ENCODE assay signal across 8 cellular contexts in the genomic region with DNA sequence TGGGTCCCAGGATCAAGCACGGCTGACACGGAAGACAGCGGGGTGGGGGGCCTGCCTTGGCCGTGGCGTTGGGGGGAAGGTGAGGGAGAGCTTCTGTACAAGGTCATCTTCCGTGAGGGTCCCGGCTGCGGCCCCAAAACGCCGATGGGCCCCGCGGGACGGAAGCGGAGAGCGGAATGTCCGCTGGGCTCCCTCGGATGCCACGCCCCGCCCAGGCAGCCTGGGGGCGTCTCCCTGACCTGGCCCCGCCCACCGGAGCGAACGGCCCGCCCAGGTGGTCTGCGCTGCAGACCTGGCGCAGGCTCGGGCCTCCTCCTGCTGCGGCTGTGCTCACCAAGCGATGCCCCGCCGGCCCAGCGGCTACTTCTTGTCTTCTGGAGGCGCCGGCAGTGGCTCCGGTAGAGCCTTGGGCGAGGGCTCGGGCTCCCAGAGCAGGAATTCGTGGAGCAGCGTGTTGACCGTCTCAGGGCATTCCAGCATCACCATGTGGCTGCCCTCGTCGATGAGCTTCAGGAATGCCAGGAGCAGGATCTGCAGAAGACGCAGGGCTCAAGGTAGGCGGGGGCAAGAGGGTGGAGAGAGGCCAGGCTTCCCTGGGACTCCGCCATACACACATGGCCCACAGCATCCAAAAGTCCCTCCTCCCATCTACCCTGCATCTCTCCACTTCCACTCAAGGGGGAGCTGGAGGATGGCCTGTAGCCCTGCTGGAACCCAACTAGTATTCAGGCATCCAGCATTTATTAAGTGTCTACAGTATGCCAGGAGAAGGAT. TPM values are rescaled to one million over a fixed set of nuclear protein-coding genes. Genes with fewer than 3 reads are reported as not detected.
DNase-seq lines count a peak whose midpoint lies in the region; ATAC-seq, FAIRE-seq and TF ChIP-seq lines count a peak whose summit lies in the region.

No MANE protein-coding gene starts in this region.

- TF ChIP-seq POLR2A in K562 (conservative IDR thresholded peaks at IDR 0.05) = peak; percentile 84

- peak; percentile 24; the same call in 1 of the 2 replicates for TF ChIP-seq EP300 in K562 (IDR thresholded peaks at IDR 0.05; ENCODE audit: low read length)

- H3K9me3 ChIP-seq in K562 (replicated peaks; ENCODE audit: control insufficient read depth, insufficient read depth, low read depth, low read length) (no peaks in the 10 kb centered on the region), iPS-18a (ENCODE audit: control insufficient read depth, low read depth, low read length) (no peaks in the 10 kb centered on the region), smooth muscle cell (replicated peaks; ENCODE audit: low read depth) (no peaks in the 10 kb centered on the region)

- POLR2A ChIA-PET in K562 (lab: Yijun Ruan, JAX) = interaction anchor here (0.6 to 1.0 kb wide), 4 partner anchors 9 to 162 kb away, joined by 3 to 6 read pairs (median 6); a partner anchor contains a TSS

- H3K4me2 ChIP-seq in K562 (ENCODE audit: insufficient read depth, low read length) (peak overlapping the region; percentile 92), smooth muscle cell (peak overlapping the region; percentile 84)

- H2AFZ ChIP-seq in K562 (ENCODE audit: low read depth, low read length) (peak overlapping the region; percentile 94), smooth muscle cell (ENCODE audit: low read depth) (peak overlapping the region; percentile 87)

- TF ChIP-seq RAD21 in K562 (CRISPR knock-in tag; conservative IDR thresholded peaks at IDR 0.05 in 1 of 2, IDR thresholded peaks at IDR 0.05 in 1 of 2) = peak; percentile 64 to 87

- under 1% methylated on average over 26 of the region's 46 CpGs for WGBS in K562 (ENCODE audit: insufficient coverage, low coverage, missing lambda C conversion rate)
- WGBS in smooth muscle cell (ENCODE audit: low lambda C conversion rate) = 3% methylated on average over 27 of the region's 46 CpGs

- H3K9me1 ChIP-seq in K562 (ENCODE audit: control insufficient read depth, insufficient read depth, low read length) = peaks cover 7% of the 10 kb centered on the region

- no peak for FAIRE-seq in D721Med (lab: Jason Lieb, UNC)
- FAIRE-seq in TTC549 (lab: Jason Lieb, UNC) = peak; percentile 86
- peak; percentile 89 for FAIRE-seq in K562 (lab: Jason Lieb, UNC)

- H3K79me2 ChIP-seq in K562 (ENCODE audit: control insufficient read depth, insufficient read depth, low read length) (peaks cover 12% of the 10 kb centered on the region), smooth muscle cell (ENCODE audit: low read depth) (no peaks in the 10 kb centered on the region)

- in situ Hi-C loops in K562 (cut with MboI) = loop anchor here (5.0 kb wide), 1 partner anchor 95 kb away; no protein-coding TSS in a partner anchor

- TSS peak; percentile 63 for BruUV-seq in K562 (replicated peaks; lab: Mats Ljungman, UMichigan)

- intact Hi-C loops in K562 (cut with micrococcal nuclease) = loop anchor here (2.0 to 5.0 kb wide), 3 partner anchors 42 to 395 kb away; a partner anchor contains a TSS

- peak; percentile 58 for TF ChIP-seq CTCF in D721Med (IDR thresholded peaks at IDR 0.05; ENCODE audit: insufficient read depth, missing control alignments)
- TF ChIP-seq CTCF in K562 (IDR thresholded peaks at IDR 0.05 in 2 of 3, conservative IDR thresholded peaks at IDR 0.05 in 1 of 3; ENCODE audit: insufficient read depth in 2 of 3, low read depth in 1 of 3, low read length in 3 of 3) = peak; percentile 88 to 96 (median 91)
- TF ChIP-seq CTCF in smooth muscle cell (IDR thresholded peaks at IDR 0.05; ENCODE audit: borderline replicate concordance, insufficient read depth, poor library complexity, severe bottlenecking) = peak; percentile 49

- CTCF ChIA-PET in K562 (lab: Yijun Ruan, JAX; ENCODE audit: low intra/inter-chr PET ratio) = interaction anchor here (0.7 to 1.4 kb wide), 5 partner anchors 11 to 157 kb away, joined by 3 to 7 read pairs (median 4); a partner anchor contains a TSS

- peak overlapping the region; percentile 80 for H3K4me3 ChIP-seq in Jurkat, Clone E6-1 (ENCODE audit: low read length)
- peak overlapping the region; percentile 62 for H3K4me3 ChIP-seq in K562
- peak overlapping the region; percentile 60 for H3K4me3 ChIP-seq in iPS-18a (ENCODE audit: low read length)
- H3K4me3 ChIP-seq in smooth muscle cell = peak overlapping the region; percentile 47

- H3K4me1 ChIP-seq in K562 (replicated peaks in 1 of 2; ENCODE audit: control insufficient read depth in 2 of 2, insufficient read depth in 2 of 2, low read length in 2 of 2) (peaks cover 12 to 45% of the 10 kb centered on the region in 2 experiments; a peak in 4 of 5 replicates), iPS-18a (ENCODE audit: control insufficient read depth, low read depth, low read length) (peaks cover 3% of the 10 kb centered on the region), smooth muscle cell (ENCODE audit: low read depth) (no peaks in the 10 kb centered on the region)

- peak; percentile 85 for ATAC-seq in GM21381 (IDR thresholded peaks at IDR 0.05; ENCODE audit: unreplicated experiment)
- ATAC-seq in K562 = peak; percentile 91

- no peaks in the 10 kb centered on the region for H3F3A ChIP-seq in smooth muscle cell (ENCODE audit: low read depth)

- H3K36me3 ChIP-seq in K562 (ENCODE audit: control insufficient read depth, insufficient read depth, low read length) = peaks cover 10% of the 10 kb centered on the region; the same call in 2 of the 3 replicates
- no peaks in the 10 kb centered on the region for H3K36me3 ChIP-seq in iPS-18a (ENCODE audit: control insufficient read depth, low read depth, low read length)
- no peaks in the 10 kb centered on the region for H3K36me3 ChIP-seq in smooth muscle cell (ENCODE audit: low read depth)

- H4K20me1 ChIP-seq in K562 (replicated peaks; ENCODE audit: control insufficient read depth, insufficient read depth, low read length) (no peaks in the 10 kb centered on the region), smooth muscle cell (ENCODE audit: low read depth) (no peaks in the 10 kb centered on the region)

- H3K9ac ChIP-seq in K562 (ENCODE audit: insufficient read depth in 1 of 2, low read depth in 2 of 2, low read length in 2 of 2) = peak overlapping the region; percentile 65 to 88
- H3K9ac ChIP-seq in iPS-18a (ENCODE audit: low read length) = peak overlapping the region; percentile 66
- no peak overlapping the region for H3K9ac ChIP-seq in smooth muscle cell (ENCODE audit: low read depth)

- DNase-seq in D721Med (ENCODE audit: insufficient read length, low spot score) (peak; percentile 94), K562 (ENCODE audit: extremely low read depth in 1 of 4, low spot score in 3 of 4) (peak; percentile 93 to 96 (median 96)), smooth muscle cell (lab: John Stamatoyannopoulos, UW; ENCODE audit: unreplicated experiment) (peak; percentile 70), NCI-H1105 (lab: John Stamatoyannopoulos, UW) (no peak)
- DNase-seq in Jurkat, Clone E6-1 (ENCODE audit: low read depth, low spot score) = peak; percentile 81

- peak overlapping the region; percentile 70 for H3K27ac ChIP-seq in K562 (ENCODE audit: extremely low read depth, low read depth, low read length)
- peak overlapping the region; percentile 50 for H3K27ac ChIP-seq in iPS-18a (ENCODE audit: low read length)
- H3K27ac ChIP-seq in smooth muscle cell (ENCODE audit: low read depth) = peak overlapping the region; percentile 55

- H3K27me3 ChIP-seq in K562 (ENCODE audit: control insufficient read depth in 2 of 2, insufficient read depth in 2 of 2, low read length in 2 of 2) (no peaks in the 10 kb centered on the region), iPS-18a (ENCODE audit: control insufficient read depth, insufficient read depth, low read length) (no peaks in the 10 kb centered on the region), smooth muscle cell (ENCODE audit: low read depth) (no peaks in the 10 kb centered on the region)

RNA-seq across cellular contexts. Expression of a gene that starts 10.7 kb away (rescaled TPM):
- polyA plus RNA-seq in Jurkat, Clone E6-1 (2012; ENCODE audit: insufficient read depth, insufficient read length) = 11.7 TPM
- total RNA-seq in K562 (2011; cell fraction: chromatin; rRNA removed; ENCODE audit: low replicate concordance) = 2.0 TPM in 1 of 2 replicates, not detected in the other
- 4.0 and 4.2 TPM in 2 replicates for total RNA-seq in K562 (2011; cell fraction: nucleolus; rRNA removed)
- total RNA-seq in K562 (2011; cell fraction: nucleoplasm; rRNA removed) = 1.5 and 1.8 TPM in 2 replicates
- total RNA-seq in K562 (2014; rRNA removed) = 5.0 and 5.8 TPM in 2 replicates
- 0.22 and 0.29 TPM in 2 replicates for total RNA-seq in K562 (2014; rRNA removed; fragmentation: Illumina TruSeq; extraction: Trizol)
- total RNA-seq in K562 (2015; rRNA removed; fragmentation: Illumina TruSeq; extraction: Trizol) = 1.7 and 1.8 TPM in 2 replicates
- total RNA-seq in K562 (2021) = 5.6 and 6.6 TPM in 2 replicates
- polyA plus RNA-seq in K562 (2011; rRNA removed) = 2.3 and 4.2 TPM in 2 replicates
- polyA plus RNA-seq in K562 (2011; cell fraction: cytosol; rRNA removed) = 6.2 and 11.3 TPM in 2 replicates
- polyA plus RNA-seq in K562 (2011; cell fraction: nucleus; rRNA removed) = 2.0 and 2.3 TPM in 2 replicates
- 3.7 and 11.4 TPM in 2 replicates for polyA plus RNA-seq in K562 (2012)
- 0.97 and 2.3 TPM in 2 replicates for polyA plus RNA-seq in K562 (2014; fragmentation: Illumina TruSeq; extraction: Trizol)
- under 1 TPM in 1 of 2 experiments, not detected in 1; 0.04 TPM for polyA plus RNA-seq in K562 (2014; fragmentation: Nextera tagmentation; extraction: Ambion mirVana)
- 3.8 and 5.2 TPM in 2 replicates for polyA plus RNA-seq in K562 (2014; rRNA removed)
- polyA minus RNA-seq in K562 (2011; rRNA and poly(A)+ RNA removed) = 0.96 and 1.6 TPM in 2 replicates
- 3.3 and 5.3 TPM in 2 replicates for polyA minus RNA-seq in K562 (2011; cell fraction: cytosol; rRNA and poly(A)+ RNA removed)
- 2.7 and 3.0 TPM in 2 replicates for polyA minus RNA-seq in K562 (2011; cell fraction: nucleus; rRNA and poly(A)+ RNA removed)
- total RNA-seq in smooth muscle cell = 6.1 and 9.2 TPM in 2 replicates
- polyA plus RNA-seq in smooth muscle cell = 15.1 and 16.6 TPM in 2 replicates

RNA-seq across cellular contexts. Expression of a gene that starts 10.8 kb away (rescaled TPM):
- 7.3 TPM for polyA plus RNA-seq in Jurkat, Clone E6-1 (2012; ENCODE audit: insufficient read depth, insufficient read length)
- 4.8 and 20.8 TPM in 2 replicates for total RNA-seq in K562 (2011; cell fraction: chromatin; rRNA removed; ENCODE audit: low replicate concordance)
- total RNA-seq in K562 (2011; cell fraction: nucleolus; rRNA removed) = 15.0 and 17.0 TPM in 2 replicates
- total RNA-seq in K562 (2011; cell fraction: nucleoplasm; rRNA removed) = 7.6 and 10.9 TPM in 2 replicates
- total RNA-seq in K562 (2014; rRNA removed) (6.1 and 6.9 TPM in 2 replicates), K562 (2014; rRNA removed; fragmentation: Illumina TruSeq; extraction: Trizol) (1.8 and 2.1 TPM in 2 replicates), K562 (2015; rRNA removed; fragmentation: Illumina TruSeq; extraction: Trizol) (2.9 and 3.5 TPM in 2 replicates), K562 (2021) (6.2 and 6.7 TPM in 2 replicates), smooth muscle cell (0.36 and 1.0 TPM in 2 replicates)
- polyA plus RNA-seq in K562 (2011; rRNA removed) (2.2 and 3.2 TPM in 2 replicates), K562 (2014; fragmentation: Illumina TruSeq; extraction: Trizol) (5.8 and 6.0 TPM in 2 replicates), K562 (2014; fragmentation: Nextera tagmentation; extraction: Ambion mirVana) (under 1 TPM; 0.63 to 0.64 TPM), K562 (2014; rRNA removed) (8.2 and 9.2 TPM in 2 replicates), smooth muscle cell (0.61 and 1.3 TPM in 2 replicates)
- polyA plus RNA-seq in K562 (2011; cell fraction: cytosol; rRNA removed) = 2.1 and 5.0 TPM in 2 replicates
- 8.3 and 16.7 TPM in 2 replicates for polyA plus RNA-seq in K562 (2011; cell fraction: nucleus; rRNA removed)
- polyA plus RNA-seq in K562 (2012) = 3.2 and 5.8 TPM in 2 replicates
- polyA minus RNA-seq in K562 (2011; rRNA and poly(A)+ RNA removed) = 0.75 and 1.1 TPM in 2 replicates
- 1.4 and 3.5 TPM in 2 replicates for polyA minus RNA-seq in K562 (2011; cell fraction: cytosol; rRNA and poly(A)+ RNA removed)
- polyA minus RNA-seq in K562 (2011; cell fraction: nucleus; rRNA and poly(A)+ RNA removed) = 3.4 and 4.8 TPM in 2 replicates

RNA-seq across cellular contexts. Expression of a gene that starts 13.2 kb away (rescaled TPM):
- 152 TPM for polyA plus RNA-seq in Jurkat, Clone E6-1 (2012; ENCODE audit: insufficient read depth, insufficient read length)
- 19.6 and 23.8 TPM in 2 replicates for total RNA-seq in K562 (2011; cell fraction: chromatin; rRNA removed; ENCODE audit: low replicate concordance)
- total RNA-seq in K562 (2011; cell fraction: nucleolus; rRNA removed) = 18.0 and 22.4 TPM in 2 replicates
- total RNA-seq in K562 (2011; cell fraction: nucleoplasm; rRNA removed) = 12.5 and 22.0 TPM in 2 replicates
- total RNA-seq in K562 (2014; rRNA removed) (191 and 236 TPM in 2 replicates), K562 (2014; rRNA removed; fragmentation: Illumina TruSeq; extraction: Trizol) (40.7 and 46.5 TPM in 2 replicates), K562 (2015; rRNA removed; fragmentation: Illumina TruSeq; extraction: Trizol) (66.9 and 67.3 TPM in 2 replicates), K562 (2021) (129 and 158 TPM in 2 replicates), smooth muscle cell (32.0 and 67.2 TPM in 2 replicates)
- polyA plus RNA-seq in K562 (2011; rRNA removed) (70.2 and 75.9 TPM in 2 replicates), K562 (2014; fragmentation: Illumina TruSeq; extraction: Trizol) (72.5 and 85.4 TPM in 2 replicates), K562 (2014; fragmentation: Nextera tagmentation; extraction: Ambion mirVana) (10 to 100 TPM; 11.5 to 20.6 TPM), K562 (2014; rRNA removed) (256 and 284 TPM in 2 replicates), smooth muscle cell (78.6 and 84.2 TPM in 2 replicates)
- polyA plus RNA-seq in K562 (2011; cell fraction: cytosol; rRNA removed) = 111 and 153 TPM in 2 replicates
- 45.5 and 64.0 TPM in 2 replicates for polyA plus RNA-seq in K562 (2011; cell fraction: nucleus; rRNA removed)
- polyA plus RNA-seq in K562 (2012) = 69.4 and 92.1 TPM in 2 replicates
- polyA minus RNA-seq in K562 (2011; rRNA and poly(A)+ RNA removed) = 19.7 and 20.4 TPM in 2 replicates
- polyA minus RNA-seq in K562 (2011; cell fraction: cytosol; rRNA and poly(A)+ RNA removed) = 15.6 and 16.5 TPM in 2 replicates
- 5.8 and 7.4 TPM in 2 replicates for polyA minus RNA-seq in K562 (2011; cell fraction: nucleus; rRNA and poly(A)+ RNA removed)

RNA-seq across cellular contexts. Expression of a gene that starts 16.9 kb away (rescaled TPM):
- 89.4 TPM for polyA plus RNA-seq in Jurkat, Clone E6-1 (2012; ENCODE audit: insufficient read depth, insufficient read length)
- total RNA-seq in K562 (2011; cell fraction: chromatin; rRNA removed; ENCODE audit: low replicate concordance) = 15.2 and 39.3 TPM in 2 replicates
- 28.5 and 28.7 TPM in 2 replicates for total RNA-seq in K562 (2011; cell fraction: nucleolus; rRNA removed)
- 20.4 and 21.3 TPM in 2 replicates for total RNA-seq in K562 (2011; cell fraction: nucleoplasm; rRNA removed)
- total RNA-seq in K562 (2014; rRNA removed) (43.5 and 67.6 TPM in 2 replicates), K562 (2014; rRNA removed; fragmentation: Illumina TruSeq; extraction: Trizol) (23.2 and 23.5 TPM in 2 replicates), K562 (2015; rRNA removed; fragmentation: Illumina TruSeq; extraction: Trizol) (32.7 and 33.2 TPM in 2 replicates), K562 (2021) (45.1 and 51.4 TPM in 2 replicates), smooth muscle cell (26.5 and 26.9 TPM in 2 replicates)
- polyA plus RNA-seq in K562 (2011; rRNA removed) (33.8 and 43.2 TPM in 2 replicates), K562 (2014; fragmentation: Illumina TruSeq; extraction: Trizol) (72.3 and 80.9 TPM in 2 replicates), K562 (2014; fragmentation: Nextera tagmentation; extraction: Ambion mirVana) (1 to 10 TPM; 1.4 to 4.3 TPM), K562 (2014; rRNA removed) (68.0 and 83.8 TPM in 2 replicates), smooth muscle cell (51.8 and 72.4 TPM in 2 replicates)
- 30.2 and 37.1 TPM in 2 replicates for polyA plus RNA-seq in K562 (2011; cell fraction: cytosol; rRNA removed)
- 47.2 and 60.1 TPM in 2 replicates for polyA plus RNA-seq in K562 (2011; cell fraction: nucleus; rRNA removed)
- polyA plus RNA-seq in K562 (2012) = 77.4 and 90.9 TPM in 2 replicates
- 13.6 and 18.4 TPM in 2 replicates for polyA minus RNA-seq in K562 (2011; rRNA and poly(A)+ RNA removed)
- polyA minus RNA-seq in K562 (2011; cell fraction: cytosol; rRNA and poly(A)+ RNA removed) = 5.8 and 7.9 TPM in 2 replicates
- 8.5 and 8.7 TPM in 2 replicates for polyA minus RNA-seq in K562 (2011; cell fraction: nucleus; rRNA and poly(A)+ RNA removed)

RNA-seq across cellular contexts. Expression of a gene that starts 25.2 kb away (rescaled TPM):
- polyA plus RNA-seq in Jurkat, Clone E6-1 (2012; ENCODE audit: insufficient read depth, insufficient read length) = 175 TPM
- total RNA-seq in K562 (2011; cell fraction: chromatin; rRNA removed; ENCODE audit: low replicate concordance) = 60.5 and 172 TPM in 2 replicates
- total RNA-seq in K562 (2011; cell fraction: nucleolus; rRNA removed) = 114 and 138 TPM in 2 replicates
- 106 and 109 TPM in 2 replicates for total RNA-seq in K562 (2011; cell fraction: nucleoplasm; rRNA removed)
- 118 and 150 TPM in 2 replicates for total RNA-seq in K562 (2014; rRNA removed)
- 83.8 and 100 TPM in 2 replicates for total RNA-seq in K562 (2014; rRNA removed; fragmentation: Illumina TruSeq; extraction: Trizol)
- total RNA-seq in K562 (2015; rRNA removed; fragmentation: Illumina TruSeq; extraction: Trizol) = 92.7 and 92.9 TPM in 2 replicates
- 115 and 116 TPM in 2 replicates for total RNA-seq in K562 (2021)
- polyA plus RNA-seq in K562 (2011; rRNA removed) = 131 and 139 TPM in 2 replicates
- 143 and 168 TPM in 2 replicates for polyA plus RNA-seq in K562 (2011; cell fraction: cytosol; rRNA removed)
- polyA plus RNA-seq in K562 (2011; cell fraction: nucleus; rRNA removed) = 198 and 210 TPM in 2 replicates
- 90.9 and 91.9 TPM in 2 replicates for polyA plus RNA-seq in K562 (2012)
- 113 and 124 TPM in 2 replicates for polyA plus RNA-seq in K562 (2014; fragmentation: Illumina TruSeq; extraction: Trizol)
- polyA plus RNA-seq in K562 (2014; fragmentation: Nextera tagmentation; extraction: Ambion mirVana) = 10 to 100 TPM; 14.7 to 21.5 TPM
- polyA plus RNA-seq in K562 (2014; rRNA removed) = 160 and 193 TPM in 2 replicates
- 35.7 and 38.4 TPM in 2 replicates for polyA minus RNA-seq in K562 (2011; rRNA and poly(A)+ RNA removed)
- polyA minus RNA-seq in K562 (2011; cell fraction: cytosol; rRNA and poly(A)+ RNA removed) = 28.1 and 30.4 TPM in 2 replicates
- polyA minus RNA-seq in K562 (2011; cell fraction: nucleus; rRNA and poly(A)+ RNA removed) = 18.4 and 26.7 TPM in 2 replicates
- 62.0 and 69.8 TPM in 2 replicates for total RNA-seq in smooth muscle cell
- polyA plus RNA-seq in smooth muscle cell = 108 and 110 TPM in 2 replicates
